8 cellular contexts compared by ENCODE assay signal in genomic region chr12:401235-402126, GRCh38. TPM values are rescaled to one million over a fixed set of nuclear protein-coding genes. Genes with fewer than 3 reads are reported as not detected.
DNase-seq lines count a peak whose midpoint lies in the region; ATAC-seq and TF ChIP-seq lines count a peak whose summit lies in the region.

Gene CCDC77, plus strand, starts transcription at chr12:401644. Its CDS starts 7,740 bp downstream, at chr12:409384.

- H3K36me3 ChIP-seq in SJCRH30, result peaks cover 3% of the 10 kb centered on the region
- H3K36me3 ChIP-seq in iPS-15b (ENCODE audit: control insufficient read depth, insufficient read depth, low read length), result peaks cover 3% of the 10 kb centered on the region

- no peaks in the 10 kb centered on the region for H3K27me3 ChIP-seq in SJCRH30
- no peaks in the 10 kb centered on the region for H3K27me3 ChIP-seq in iPS-15b (ENCODE audit: control insufficient read depth, insufficient read depth, low read length)

- peak within 1 kb of the TSS; percentile 95 for H3K9ac ChIP-seq in iPS-15b (ENCODE audit: low read depth, low read length)

- in situ Hi-C loops in astrocyte of the spinal cord (cut with HindIII; ENCODE audit: low sequenced_read_pairs), result no loop called here

- peak; percentile 35 for TF ChIP-seq CTCF in astrocyte of the spinal cord (IDR thresholded peaks at IDR 0.05; ENCODE audit: low read depth, low read length)

- H3K9me3 ChIP-seq in SJCRH30 (replicated peaks), result no peaks in the 10 kb centered on the region
- H3K9me3 ChIP-seq in iPS-15b (ENCODE audit: control insufficient read depth, insufficient read depth, low read length), result no peaks in the 10 kb centered on the region

- ATAC-seq in GM18499 (IDR thresholded peaks at IDR 0.05; ENCODE audit: insufficient read depth, unreplicated experiment) (peak; percentile 82), HG02884 (IDR thresholded peaks at IDR 0.05; ENCODE audit: unreplicated experiment) (peak; percentile 98)

- peak within 1 kb of the TSS; percentile 49 for H3K27ac ChIP-seq in SJCRH30

- DNase-seq in SJCRH30, result peak; percentile 92 to 97
- DNase-seq in astrocyte of the spinal cord (ENCODE audit: low read depth, low spot score), result peak; percentile 90
- DNase-seq in smooth muscle cell of the brain vasculature (ENCODE audit: low read depth, low spot score), result peak; percentile 75
- no peak for DNase-seq in cerebellar nuclear complex (lab: John Stamatoyannopoulos, UW)
- DNase-seq in NCI-H526 treated with DMSO at 0.1 percent for 48 hours (lab: John Stamatoyannopoulos, UW), result no peak

- H3K4me1 ChIP-seq in SJCRH30, result 0 out of 2 replicates have a peak, but pooled peaks cover 3% of the 10 kb centered on the region
- peaks cover 6% of the 10 kb centered on the region for H3K4me1 ChIP-seq in iPS-15b (ENCODE audit: control insufficient read depth, insufficient read depth, low read length)

- H3K4me3 ChIP-seq in SJCRH30 (peak within 1 kb of the TSS; percentile 74), astrocyte of the spinal cord (ENCODE audit: low read depth, low read length) (peak within 1 kb of the TSS; percentile 92), iPS-15b (ENCODE audit: low read depth, low read length) (peak within 1 kb of the TSS; percentile 99)

RNA-seq across cellular contexts. Expression of gene CCDC77, which starts in this region (rescaled TPM):
- total RNA-seq in SJCRH30 (2014; rRNA removed; shearing (Covaris generic)), result 40.2 and 43.7 TPM in 2 replicates

Comparison
In these comparisons a context has a peak if more than half of its experiments do, and no peak if none do; other contexts are left out.
1. DNase-seq: peak in SJCRH30 (2 of 2), astrocyte of the spinal cord (single experiment) and smooth muscle cell of the brain vasculature (single experiment); none in cerebellar nuclear complex (0 of 2) and NCI-H526 treated with DMSO at 0.1 percent for 48 hours (single experiment).
2. Peak in every context shown above with its lines, with median percentiles within 50 percentile points of each other: H3K4me3 ChIP-seq.